In genomic region chr4:49213750-49214149, GRCh38 we compare ENCODE assay signal across 6 cellular contexts.
DNase-seq lines count a peak whose midpoint lies in the region; ATAC-seq and TF ChIP-seq lines count a peak whose summit lies in the region.
"Not testable (repeated sequence)": the region's sequence is repeated elsewhere in the genome, so short reads cannot be mapped to it uniquely, and the experiment has no call there.

No MANE protein-coding gene starts in this region.

- not testable (repeated sequence) for H3K27me3 Mint-ChIP-seq in chondrocyte (ENCODE audit: low read depth)

- not testable (repeated sequence) for H3K4me1 ChIP-seq in esophagus muscularis mucosa; lung (ENCODE audit: control insufficient read depth in 2 of 2, insufficient read depth in 2 of 2, low read length in 2 of 2); sigmoid colon; upper lobe of right lung

- H3K4me1 Mint-ChIP-seq in chondrocyte (ENCODE audit: low read depth); stimulated activated effector memory CD8-positive, alpha-beta T cell treated with anti-CD3 and anti-CD28 coated beads, Interleukin-12 subunit alpha, Interleukin-12 subunit beta, amount 100 ng/mL, for 72 hours: not testable (repeated sequence)

- not testable (repeated sequence) for H3K36me3 Mint-ChIP-seq in chondrocyte (ENCODE audit: low read depth); stimulated activated effector memory CD8-positive, alpha-beta T cell treated with anti-CD3 and anti-CD28 coated beads, Interleukin-12 subunit alpha, Interleukin-12 subunit beta, amount 100 ng/mL, for 72 hours

- H3K9me3 ChIP-seq in esophagus muscularis mucosa, sigmoid colon, upper lobe of right lung: not testable (repeated sequence)
- peaks cover 0 to 18% of the 10 kb centered on the region in 2 donors for H3K9me3 ChIP-seq in lung (ENCODE audit: control insufficient read depth in 2 of 2, insufficient read depth in 1 of 2, low read length in 1 of 2)

- DNase-seq in chondrocyte (ENCODE audit: low spot score) = peak; percentile 93
- peak; percentile 34 for DNase-seq in esophagus muscularis mucosa (ENCODE audit: extremely low spot score)
- peak; percentile 27 for DNase-seq in lung (ENCODE audit: low spot score)
- peak; percentile 64 for DNase-seq in sigmoid colon
- not testable (repeated sequence) for DNase-seq in stimulated activated effector memory CD8-positive, alpha-beta T cell treated with anti-CD3 and anti-CD28 coated beads, Interleukin-12 subunit alpha, Interleukin-12 subunit beta, amount 100 ng/mL, for 72 hours (ENCODE audit: low spot score in 2 of 2)
- peak; percentile 63 for DNase-seq in upper lobe of right lung

- not testable (repeated sequence) for TF ChIP-seq CTCF in chondrocyte (IDR thresholded peaks at IDR 0.05); esophagus muscularis mucosa (IDR thresholded peaks at IDR 0.05); lung (IDR thresholded peaks at IDR 0.05; ENCODE audit: control extremely low read depth, extremely low read depth); sigmoid colon (IDR thresholded peaks at IDR 0.05); upper lobe of right lung (IDR thresholded peaks at IDR 0.05)

- peaks cover 59% of the 10 kb centered on the region for H3K9me3 Mint-ChIP-seq in chondrocyte (ENCODE audit: low read depth)
- peaks cover 12% of the 10 kb centered on the region for H3K9me3 Mint-ChIP-seq in stimulated activated effector memory CD8-positive, alpha-beta T cell treated with anti-CD3 and anti-CD28 coated beads, Interleukin-12 subunit alpha, Interleukin-12 subunit beta, amount 100 ng/mL, for 72 hours

- H3K4me3 Mint-ChIP-seq in chondrocyte (ENCODE audit: unreplicated experiment); stimulated activated effector memory CD8-positive, alpha-beta T cell treated with anti-CD3 and anti-CD28 coated beads, Interleukin-12 subunit alpha, Interleukin-12 subunit beta, amount 100 ng/mL, for 72 hours: not testable (repeated sequence)

- ATAC-seq in lung (ENCODE audit: insufficient read depth, low FRiP score); upper lobe of right lung: not testable (repeated sequence)
- ATAC-seq in stimulated activated effector memory CD8-positive, alpha-beta T cell treated with anti-CD3 and anti-CD28 coated beads, Interleukin-12 subunit alpha, Interleukin-12 subunit beta, amount 100 ng/mL, for 72 hours = peak; percentile 43

- 80% methylated on average over 1 of the region's 5 CpGs for WGBS in esophagus muscularis mucosa
- WGBS in lung, 2 donors = 89 to 92% methylated on average over 5 of the region's 5 CpGs
- WGBS in sigmoid colon, 2 donors = 88 to 92% methylated on average over 5 of the region's 5 CpGs

- not testable (repeated sequence) for H3K4me3 ChIP-seq in esophagus muscularis mucosa, lung, sigmoid colon, upper lobe of right lung

- H3K27ac Mint-ChIP-seq in chondrocyte (ENCODE audit: unreplicated experiment); stimulated activated effector memory CD8-positive, alpha-beta T cell treated with anti-CD3 and anti-CD28 coated beads, Interleukin-12 subunit alpha, Interleukin-12 subunit beta, amount 100 ng/mL, for 72 hours: not testable (repeated sequence)

- intact Hi-C loops in esophagus muscularis mucosa (cut with DNase I); sigmoid colon (cut with DNase I); upper lobe of right lung (cut with DNase I): not testable (repeated sequence)

- H3K27ac ChIP-seq in esophagus muscularis mucosa (replicated peaks in 1 of 4); lung (ENCODE audit: low read depth in 1 of 2, low read length in 1 of 2); sigmoid colon; upper lobe of right lung: not testable (repeated sequence)

- H3K36me3 ChIP-seq in esophagus muscularis mucosa; lung (ENCODE audit: control insufficient read depth in 2 of 2, insufficient read depth in 2 of 2, low read length in 2 of 2); sigmoid colon; upper lobe of right lung: not testable (repeated sequence)

- not testable (repeated sequence) for TF ChIP-seq EP300 in esophagus muscularis mucosa (IDR thresholded peaks at IDR 0.05); sigmoid colon (IDR thresholded peaks at IDR 0.05)

- TF ChIP-seq POLR2A in esophagus muscularis mucosa (IDR thresholded peaks at IDR 0.05; ENCODE audit: low read depth); sigmoid colon (IDR thresholded peaks at IDR 0.05): not testable (repeated sequence)

- not testable (repeated sequence) for H3K27me3 ChIP-seq in esophagus muscularis mucosa; lung (ENCODE audit: control insufficient read depth, insufficient read depth); sigmoid colon; upper lobe of right lung
